8 cellular contexts compared by ENCODE assay signal in the genomic region with DNA sequence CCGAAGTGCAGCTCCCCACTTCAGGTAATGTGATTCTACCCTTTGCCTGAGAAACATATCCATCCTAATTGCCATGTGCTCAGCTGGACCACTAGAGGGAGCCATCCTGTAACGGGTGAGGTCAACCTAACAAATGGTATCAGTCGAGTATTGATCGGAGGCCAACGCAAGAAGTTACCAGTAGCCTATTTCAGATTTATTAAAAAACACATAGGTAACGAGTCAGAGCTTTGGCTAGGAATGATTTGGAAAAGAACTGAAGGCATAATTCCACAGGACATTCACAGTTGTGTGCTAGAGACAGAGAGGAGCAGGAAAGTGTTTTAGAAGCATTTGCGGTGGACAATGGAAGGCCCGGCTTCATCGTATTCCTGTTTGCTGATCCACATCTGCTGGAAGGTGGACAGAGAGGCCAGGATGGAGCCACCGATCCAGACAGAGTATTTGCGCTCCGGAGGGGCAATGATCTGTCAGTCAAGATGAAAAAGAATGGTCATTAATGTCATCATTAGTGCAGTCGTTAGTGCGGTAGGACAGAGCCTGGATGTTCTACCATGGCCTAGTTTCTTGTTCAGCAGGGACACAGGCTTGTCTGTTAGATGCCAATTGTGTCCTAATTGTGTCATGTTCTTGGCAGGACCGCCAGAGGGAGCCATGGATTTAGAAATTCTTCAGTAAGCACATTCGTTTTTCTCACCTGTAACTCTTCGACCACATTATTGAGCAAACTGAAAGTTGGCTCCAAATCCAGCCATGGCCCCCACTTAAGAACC. TPM values are rescaled to one million over a fixed set of nuclear protein-coding genes. Genes with fewer than 3 reads are reported as not detected.
DNase-seq lines count a peak whose midpoint lies in the region; ATAC-seq and TF ChIP-seq lines count a peak whose summit lies in the region.

No MANE protein-coding gene starts in this region.

- no peak overlapping the region; the same call in 2 of the 3 replicates for H2BK15ac ChIP-seq in IMR-90 (ENCODE audit: low read depth, low read length)

- TF ChIP-seq POLR2A in IMR-90 (IDR thresholded peaks at IDR 0.05; ENCODE audit: low read depth, low read length) (no peak), erythroblast (IDR thresholded peaks at IDR 0.05; ENCODE audit: low read length) (no peak)

- dilution Hi-C loops in IMR-90 (cut with HindIII; ENCODE audit: low sequenced_read_pairs, unreplicated experiment), result no loop called here

- H4K20me1 ChIP-seq in IMR-90 (ENCODE audit: insufficient read depth, low read length) (peaks cover 25% of the 10 kb centered on the region), OCI-LY3 (ENCODE audit: insufficient read depth, low read length) (no peaks in the 10 kb centered on the region)

- WGBS in IMR-90 (ENCODE audit: extremely low coverage in 2 of 2, insufficient read length in 1 of 2), 2 experiments, result 33% methylated on average over 3 of the region's 17 CpGs; no CpG with 5 or more reads in 1 of the 2 experiments

- TF ChIP-seq RAD21 in IMR-90 (IDR thresholded peaks at IDR 0.05; ENCODE audit: low read length), result peak; percentile 73

- H3K79me2 ChIP-seq in OCI-LY3 (ENCODE audit: low read length), result no peaks in the 10 kb centered on the region

- H3K79me1 ChIP-seq in IMR-90 (ENCODE audit: low read depth in 1 of 2, low read length in 2 of 2), result peaks cover 6 to 35% of the 10 kb centered on the region in 2 experiments; a peak in 3 of 4 replicates

- H3K4me2 ChIP-seq in IMR-90 (ENCODE audit: low read depth, low read length) (no peak overlapping the region; the same call in 1 of the 2 replicates), OCI-LY3 (ENCODE audit: low read length) (peak overlapping the region; percentile 59)

- CTCF ChIA-PET in IMR-90 (lab: Yijun Ruan, JAX), result interaction anchor here (0.6 to 1.2 kb wide), 8 partner anchors 16 to 283 kb away, joined by 3 to 10 read pairs (median 3); no protein-coding TSS in a partner anchor

- peak overlapping the region; percentile 7; the same call in 1 of the 2 replicates for H4K5ac ChIP-seq in IMR-90 (ENCODE audit: low read depth, low read length)

- no peak overlapping the region for H2AK9ac ChIP-seq in IMR-90 (replicated peaks; ENCODE audit: low read depth, low read length, poor library complexity)

- H3K14ac ChIP-seq in IMR-90 (replicated peaks; ENCODE audit: low read depth, low read length), result no peak overlapping the region

- H3K27ac ChIP-seq in IMR-90 (ENCODE audit: insufficient read depth, low read length) (peak overlapping the region; percentile 18; the same call in 1 of the 2 replicates), OCI-LY3 (ENCODE audit: low read length) (peak overlapping the region; percentile 64; the same call in 1 of the 2 replicates)

- H3K9me1 ChIP-seq in IMR-90 (ENCODE audit: insufficient read depth, low read length), result 0 out of 2 replicates have a peak, but pooled peaks cover 3% of the 10 kb centered on the region

- peaks cover 4% of the 10 kb centered on the region for H3K4me1 ChIP-seq in IMR-90 (ENCODE audit: control insufficient read depth, insufficient read depth, low read length)
- H3K4me1 ChIP-seq in OCI-LY3 (ENCODE audit: low read length), result peaks cover 37% of the 10 kb centered on the region

- H3K4me3 ChIP-seq in IMR-90 (ENCODE audit: insufficient read depth, low read depth, low read length), result no peak overlapping the region
- peak overlapping the region; percentile 46 for H3K4me3 ChIP-seq in OCI-LY3 (ENCODE audit: low read length)

- no peak overlapping the region for H2AK5ac ChIP-seq in IMR-90 (ENCODE audit: low read depth, low read length)

- H2BK20ac ChIP-seq in IMR-90 (ENCODE audit: low read depth, low read length), result peak overlapping the region; percentile 22; the same call in 1 of the 2 replicates

- DNase-seq in DMS79 treated with DMSO at 0.1 percent for 48 hours (lab: John Stamatoyannopoulos, UW) (peak; percentile 40), DMS79 (lab: John Stamatoyannopoulos, UW) (no peak), IMR-90 (peak; percentile 82), activated T-cell treated with anti-CD3 and anti-CD28 coated beads for 4 hours (peak; percentile 53), erythroblast (lab: John Stamatoyannopoulos, UW) (peak; percentile 76 to 86), myocyte (ENCODE audit: low read depth) (peak; percentile 81)
- DNase-seq in stimulated activated CD8-positive, alpha-beta memory T cell treated with anti-CD3 and anti-CD28 coated beads, Interleukin-7, amount 100 ng/mL, for 24 hours (ENCODE audit: low read depth), result peak; percentile 22

- peak; percentile 21; the same call in 1 of the 2 replicates for ATAC-seq in IMR-90 (ENCODE audit: low read depth)

- no peak overlapping the region for H4K91ac ChIP-seq in IMR-90 (ENCODE audit: insufficient read depth, low read depth, low read length)

- H3K23ac ChIP-seq in IMR-90 (ENCODE audit: low read depth, low read length), result no peak overlapping the region

- H3K36me3 ChIP-seq in IMR-90 (ENCODE audit: control insufficient read depth, insufficient read depth, low read length) (peaks cover 42% of the 10 kb centered on the region), OCI-LY3 (replicated peaks; ENCODE audit: low read depth, low read length) (no peaks in the 10 kb centered on the region)

- H4K8ac ChIP-seq in IMR-90 (ENCODE audit: low read depth in 2 of 2, low read length in 2 of 2), result peak overlapping the region in 1 of 2 experiments; percentile 18; a peak in 2 of 4 replicates

- no peak overlapping the region for H3K56ac ChIP-seq in IMR-90 (ENCODE audit: extremely low read depth, insufficient read depth, low read length)

- H3K9ac ChIP-seq in IMR-90 (ENCODE audit: low read depth, low read length) (no peak overlapping the region; the same call in 1 of the 2 replicates), OCI-LY3 (ENCODE audit: low read length) (peak overlapping the region; percentile 16; the same call in 1 of the 2 replicates)

- intact Hi-C loops in IMR-90 (cut with micrococcal nuclease), result loop anchor here (1.0 to 5.0 kb wide), 3 partner anchors 52 to 368 kb away; no protein-coding TSS in a partner anchor

- H3K4ac ChIP-seq in IMR-90 (ENCODE audit: low read depth, low read length), result no peak overlapping the region; the same call in 1 of the 2 replicates

- H3K27me3 ChIP-seq in IMR-90 (ENCODE audit: control insufficient read depth, insufficient read depth, low read length), result no peaks in the 10 kb centered on the region
- no peaks in the 10 kb centered on the region for H3K27me3 ChIP-seq in OCI-LY3 (ENCODE audit: low read depth, low read length)

- 0 out of 2 replicates have a peak overlapping the region, but pooled peaks have one; percentile 2 for H2BK120ac ChIP-seq in IMR-90 (ENCODE audit: low read depth, low read length)

- BruUV-seq in IMR-90 (replicated peaks; lab: Mats Ljungman, UMichigan), result no TSS peak

- peak overlapping the region; percentile 12 for H2BK5ac ChIP-seq in IMR-90 (ENCODE audit: low read depth, low read length, poor library complexity, severe bottlenecking)

- POLR2A ChIA-PET in IMR-90 (lab: Charles Lee; ENCODE audit: unreplicated experiment), result no interaction called here

- no peak overlapping the region for H2AFZ ChIP-seq in IMR-90 (replicated peaks; ENCODE audit: low read length, poor library complexity)
- H2AFZ ChIP-seq in OCI-LY3 (ENCODE audit: low read depth, low read length), result 0 out of 2 replicates have a peak overlapping the region, but pooled peaks have one; percentile 14

- TF ChIP-seq CTCF in IMR-90 (conservative IDR thresholded peaks at IDR 0.05; ENCODE audit: low read depth, low read length) (peak; percentile 81), OCI-LY3 (IDR thresholded peaks at IDR 0.05; ENCODE audit: low read depth, low read length) (peak; percentile 76)

- in situ Hi-C loops in IMR-90 (cut with MboI; ENCODE audit: low sequenced_read_pairs), result loop anchor here (5.0 kb wide), 1 partner anchor 98 kb away; no protein-coding TSS in a partner anchor

- H3K9me3 ChIP-seq in IMR-90 (ENCODE audit: control insufficient read depth, insufficient read depth, low read length) (no peaks in the 10 kb centered on the region), OCI-LY3 (ENCODE audit: insufficient read depth, low read length) (no peaks in the 10 kb centered on the region)

- H3K18ac ChIP-seq in IMR-90 (ENCODE audit: low read depth, low read length), result no peak overlapping the region

TF ChIP-seq in IMR-90, 13 proteins besides CTCF, POLR2A, EP300 and RAD21:
- peak; percentile 54; the same call in 1 of the 2 replicates for TF ChIP-seq CEBPB (IDR thresholded peaks at IDR 0.05; ENCODE audit: low read depth, low read length)
- TF ChIP-seq FOS (IDR thresholded peaks at IDR 0.05; ENCODE audit: low read depth, low read length), result no peak
- peak; percentile 70 for TF ChIP-seq SMC3 (IDR thresholded peaks at IDR 0.05; ENCODE audit: low read depth, low read length)

RNA-seq across cellular contexts. Expression of a gene that starts 17.5 kb away (rescaled TPM):
- total RNA-seq in IMR-90 (2012; rRNA removed) (757 and 978 TPM in 2 replicates), myocyte (1,010 and 1,436 TPM in 2 replicates)
- polyA plus RNA-seq in IMR-90 (2012; rRNA removed), result 1,117 and 1,235 TPM in 2 replicates
- polyA plus RNA-seq in IMR-90 (2012; cell fraction: cytosol; rRNA removed), result 948 and 1,147 TPM in 2 replicates
- 396 and 625 TPM in 2 replicates for polyA plus RNA-seq in IMR-90 (2012; cell fraction: nucleus; rRNA removed; ENCODE audit: low replicate concordance)
- polyA plus RNA-seq in myocyte (2012), result 2,635 TPM

RNA-seq across cellular contexts. Expression of a gene that starts 55.0 kb away (rescaled TPM):
- total RNA-seq in IMR-90 (2012; rRNA removed), result 28.1 and 32.8 TPM in 2 replicates
- polyA plus RNA-seq in IMR-90 (2012; rRNA removed), result 26.8 and 30.6 TPM in 2 replicates
- 10.8 and 17.7 TPM in 2 replicates for polyA plus RNA-seq in IMR-90 (2012; cell fraction: cytosol; rRNA removed)
- 41.6 and 41.8 TPM in 2 replicates for polyA plus RNA-seq in IMR-90 (2012; cell fraction: nucleus; rRNA removed; ENCODE audit: low replicate concordance)
- total RNA-seq in myocyte, result 10.0 and 11.3 TPM in 2 replicates
- polyA plus RNA-seq in myocyte (2012), result 2.6 TPM

RNA-seq across cellular contexts. Expression of a gene that starts 55.5 kb away (rescaled TPM):
- total RNA-seq in IMR-90 (2012; rRNA removed) (53.8 and 54.7 TPM in 2 replicates), myocyte (13.9 and 21.3 TPM in 2 replicates)
- polyA plus RNA-seq in IMR-90 (2012; rRNA removed), result 31.1 and 34.3 TPM in 2 replicates
- 11.6 and 17.5 TPM in 2 replicates for polyA plus RNA-seq in IMR-90 (2012; cell fraction: cytosol; rRNA removed)
- 7.6 and 49.3 TPM in 2 replicates for polyA plus RNA-seq in IMR-90 (2012; cell fraction: nucleus; rRNA removed; ENCODE audit: low replicate concordance)
- 8.4 TPM for polyA plus RNA-seq in myocyte (2012)
